In the genomic region with DNA sequence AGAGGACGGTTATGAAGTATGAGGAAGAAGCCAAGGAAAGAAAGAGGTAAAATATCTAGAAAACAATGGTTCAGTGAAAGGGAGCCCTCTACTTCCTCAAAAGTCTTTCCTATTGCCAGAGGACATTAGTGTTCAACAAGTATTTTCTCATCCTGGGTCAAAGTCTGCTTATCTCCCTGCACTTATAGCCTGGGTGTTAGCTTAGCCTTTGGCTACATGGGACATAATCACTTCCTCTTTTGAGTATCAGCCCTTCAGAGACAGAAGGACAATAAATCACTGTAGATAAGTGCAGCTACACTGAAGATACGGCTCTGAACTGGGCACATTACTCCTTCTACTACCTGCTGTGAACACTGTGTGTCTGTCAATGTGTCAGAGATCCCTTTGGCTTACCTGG, we compare ENCODE assay signal across 1 cellular context.
TF ChIP-seq lines count a peak whose summit lies in the region.

No MANE protein-coding gene starts in this region.

TF ChIP-seq in K562, 482 proteins besides CTCF, POLR2A, EP300 and RAD21 (continued from another document and continues in another):
- TF ChIP-seq, protein P1, sequence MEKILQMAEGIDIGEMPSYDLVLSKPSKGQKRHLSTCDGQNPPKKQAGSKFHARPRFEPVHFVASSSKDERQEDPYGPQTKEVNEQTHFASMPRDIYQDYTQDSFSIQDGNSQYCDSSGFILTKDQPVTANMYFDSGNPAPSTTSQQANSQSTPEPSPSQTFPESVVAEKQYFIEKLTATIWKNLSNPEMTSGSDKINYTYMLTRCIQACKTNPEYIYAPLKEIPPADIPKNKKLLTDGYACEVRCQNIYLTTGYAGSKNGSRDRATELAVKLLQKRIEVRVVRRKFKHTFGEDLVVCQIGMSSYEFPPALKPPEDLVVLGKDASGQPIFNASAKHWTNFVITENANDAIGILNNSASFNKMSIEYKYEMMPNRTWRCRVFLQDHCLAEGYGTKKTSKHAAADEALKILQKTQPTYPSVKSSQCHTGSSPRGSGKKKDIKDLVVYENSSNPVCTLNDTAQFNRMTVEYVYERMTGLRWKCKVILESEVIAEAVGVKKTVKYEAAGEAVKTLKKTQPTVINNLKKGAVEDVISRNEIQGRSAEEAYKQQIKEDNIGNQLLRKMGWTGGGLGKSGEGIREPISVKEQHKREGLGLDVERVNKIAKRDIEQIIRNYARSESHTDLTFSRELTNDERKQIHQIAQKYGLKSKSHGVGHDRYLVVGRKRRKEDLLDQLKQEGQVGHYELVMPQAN (IDR thresholded peaks at IDR 0.05; ENCODE audit: borderline replicate concordance): no peak
- TF ChIP-seq ZNF354B (CRISPR knock-in tag; IDR thresholded peaks at IDR 0.05): no peak
- TF ChIP-seq PBX2 (CRISPR knock-in tag; IDR thresholded peaks at IDR 0.05; ENCODE audit: low read depth): peak; percentile 59; the same call in 1 of the 2 replicates
- TF ChIP-seq PBX2 (tag; conservative IDR thresholded peaks at IDR 0.05; ENCODE audit: low read depth): peak; percentile 95
- TF ChIP-seq NFE2 (IDR thresholded peaks at IDR 0.05; ENCODE audit: low read depth): no peak
- peak; percentile 72; the same call in 1 of the 2 replicates for TF ChIP-seq KLF16 (IDR thresholded peaks at IDR 0.05)
- no peak for TF ChIP-seq L3MBTL2 (IDR thresholded peaks at IDR 0.05)
- peak; percentile 78; the same call in 1 of the 2 replicates for TF ChIP-seq NBN (IDR thresholded peaks at IDR 0.05; ENCODE audit: low read depth)
- TF ChIP-seq MYNN (IDR thresholded peaks at IDR 0.05): peak; percentile 30; the same call in 1 of the 2 replicates
- no peak for TF ChIP-seq MYNN (CRISPR knock-in tag; IDR thresholded peaks at IDR 0.05)
- no peak for TF ChIP-seq OTX1 (CRISPR knock-in tag; IDR thresholded peaks at IDR 0.05)
- TF ChIP-seq RNF2 (IDR thresholded peaks at IDR 0.05): peak; percentile 52
- TF ChIP-seq DACH1 (IDR thresholded peaks at IDR 0.05; ENCODE audit: partially characterized antibody): no peak
- TF ChIP-seq MTA1 (IDR thresholded peaks at IDR 0.05; ENCODE audit: borderline replicate concordance): peak; percentile 45; the same call in 1 of the 2 replicates
- no peak for TF ChIP-seq POLR2H (tag; IDR thresholded peaks at IDR 0.05; ENCODE audit: low read depth)
- TF ChIP-seq ZNF766 (CRISPR knock-in tag; conservative IDR thresholded peaks at IDR 0.05): 0 out of 2 replicates have a peak, but pooled peaks have one; percentile 63
- TF ChIP-seq, protein P2, sequence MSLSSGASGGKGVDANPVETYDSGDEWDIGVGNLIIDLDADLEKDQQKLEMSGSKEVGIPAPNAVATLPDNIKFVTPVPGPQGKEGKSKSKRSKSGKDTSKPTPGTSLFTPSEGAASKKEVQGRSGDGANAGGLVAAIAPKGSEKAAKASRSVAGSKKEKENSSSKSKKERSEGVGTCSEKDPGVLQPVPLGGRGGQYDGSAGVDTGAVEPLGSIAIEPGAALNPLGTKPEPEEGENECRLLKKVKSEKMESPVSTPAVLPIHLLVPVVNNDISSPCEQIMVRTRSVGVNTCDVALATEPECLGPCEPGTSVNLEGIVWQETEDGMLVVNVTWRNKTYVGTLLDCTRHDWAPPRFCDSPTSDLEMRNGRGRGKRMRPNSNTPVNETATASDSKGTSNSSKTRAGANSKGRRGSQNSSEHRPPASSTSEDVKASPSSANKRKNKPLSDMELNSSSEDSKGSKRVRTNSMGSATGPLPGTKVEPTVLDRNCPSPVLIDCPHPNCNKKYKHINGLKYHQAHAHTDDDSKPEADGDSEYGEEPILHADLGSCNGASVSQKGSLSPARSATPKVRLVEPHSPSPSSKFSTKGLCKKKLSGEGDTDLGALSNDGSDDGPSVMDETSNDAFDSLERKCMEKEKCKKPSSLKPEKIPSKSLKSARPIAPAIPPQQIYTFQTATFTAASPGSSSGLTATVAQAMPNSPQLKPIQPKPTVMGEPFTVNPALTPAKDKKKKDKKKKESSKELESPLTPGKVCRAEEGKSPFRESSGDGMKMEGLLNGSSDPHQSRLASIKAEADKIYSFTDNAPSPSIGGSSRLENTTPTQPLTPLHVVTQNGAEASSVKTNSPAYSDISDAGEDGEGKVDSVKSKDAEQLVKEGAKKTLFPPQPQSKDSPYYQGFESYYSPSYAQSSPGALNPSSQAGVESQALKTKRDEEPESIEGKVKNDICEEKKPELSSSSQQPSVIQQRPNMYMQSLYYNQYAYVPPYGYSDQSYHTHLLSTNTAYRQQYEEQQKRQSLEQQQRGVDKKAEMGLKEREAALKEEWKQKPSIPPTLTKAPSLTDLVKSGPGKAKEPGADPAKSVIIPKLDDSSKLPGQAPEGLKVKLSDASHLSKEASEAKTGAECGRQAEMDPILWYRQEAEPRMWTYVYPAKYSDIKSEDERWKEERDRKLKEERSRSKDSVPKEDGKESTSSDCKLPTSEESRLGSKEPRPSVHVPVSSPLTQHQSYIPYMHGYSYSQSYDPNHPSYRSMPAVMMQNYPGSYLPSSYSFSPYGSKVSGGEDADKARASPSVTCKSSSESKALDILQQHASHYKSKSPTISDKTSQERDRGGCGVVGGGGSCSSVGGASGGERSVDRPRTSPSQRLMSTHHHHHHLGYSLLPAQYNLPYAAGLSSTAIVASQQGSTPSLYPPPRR (CRISPR knock-in tag; IDR thresholded peaks at IDR 0.05; ENCODE audit: borderline replicate concordance): no peak
- no peak for TF ChIP-seq ZNF316 (IDR thresholded peaks at IDR 0.05)
- TF ChIP-seq, protein P3, sequence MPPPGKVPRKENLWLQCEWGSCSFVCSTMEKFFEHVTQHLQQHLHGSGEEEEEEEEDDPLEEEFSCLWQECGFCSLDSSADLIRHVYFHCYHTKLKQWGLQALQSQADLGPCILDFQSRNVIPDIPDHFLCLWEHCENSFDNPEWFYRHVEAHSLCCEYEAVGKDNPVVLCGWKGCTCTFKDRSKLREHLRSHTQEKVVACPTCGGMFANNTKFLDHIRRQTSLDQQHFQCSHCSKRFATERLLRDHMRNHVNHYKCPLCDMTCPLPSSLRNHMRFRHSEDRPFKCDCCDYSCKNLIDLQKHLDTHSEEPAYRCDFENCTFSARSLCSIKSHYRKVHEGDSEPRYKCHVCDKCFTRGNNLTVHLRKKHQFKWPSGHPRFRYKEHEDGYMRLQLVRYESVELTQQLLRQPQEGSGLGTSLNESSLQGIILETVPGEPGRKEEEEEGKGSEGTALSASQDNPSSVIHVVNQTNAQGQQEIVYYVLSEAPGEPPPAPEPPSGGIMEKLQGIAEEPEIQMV (tag; conservative IDR thresholded peaks at IDR 0.05; ENCODE audit: low read depth): no peak
- TF ChIP-seq PML (IDR thresholded peaks at IDR 0.05; ENCODE audit: low read length): peak; percentile 52; the same call in 1 of the 2 replicates
- TF ChIP-seq GABPA (tag; conservative IDR thresholded peaks at IDR 0.05; ENCODE audit: low read depth): peak; percentile 37; the same call in 1 of the 2 replicates
- TF ChIP-seq FIP1L1 (IDR thresholded peaks at IDR 0.05; ENCODE audit: low read depth, low read length, poor library complexity, severe bottlenecking): no peak
- TF ChIP-seq SFPQ (IDR thresholded peaks at IDR 0.05; ENCODE audit: low read depth, low read length): no peak
- TF ChIP-seq ZNF79 (CRISPR knock-in tag; IDR thresholded peaks at IDR 0.05; ENCODE audit: low read depth): no peak
- TF ChIP-seq NCOA4 (IDR thresholded peaks at IDR 0.05; ENCODE audit: partially characterized antibody): no peak
- TF ChIP-seq THAP12 (CRISPR knock-in tag; IDR thresholded peaks at IDR 0.05): no peak
- peak; percentile 46; the same call in 1 of the 2 replicates for TF ChIP-seq MTA3 (IDR thresholded peaks at IDR 0.05; ENCODE audit: borderline replicate concordance)
- TF ChIP-seq, protein P4, sequence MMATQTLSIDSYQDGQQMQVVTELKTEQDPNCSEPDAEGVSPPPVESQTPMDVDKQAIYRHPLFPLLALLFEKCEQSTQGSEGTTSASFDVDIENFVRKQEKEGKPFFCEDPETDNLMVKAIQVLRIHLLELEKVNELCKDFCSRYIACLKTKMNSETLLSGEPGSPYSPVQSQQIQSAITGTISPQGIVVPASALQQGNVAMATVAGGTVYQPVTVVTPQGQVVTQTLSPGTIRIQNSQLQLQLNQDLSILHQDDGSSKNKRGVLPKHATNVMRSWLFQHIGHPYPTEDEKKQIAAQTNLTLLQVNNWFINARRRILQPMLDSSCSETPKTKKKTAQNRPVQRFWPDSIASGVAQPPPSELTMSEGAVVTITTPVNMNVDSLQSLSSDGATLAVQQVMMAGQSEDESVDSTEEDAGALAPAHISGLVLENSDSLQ (IDR thresholded peaks at IDR 0.05): peak; percentile 91
- TF ChIP-seq CBFA2T2 (conservative IDR thresholded peaks at IDR 0.05): peak; percentile 69
- TF ChIP-seq ZNF239 (CRISPR knock-in tag; IDR thresholded peaks at IDR 0.05): no peak
- no peak for TF ChIP-seq ID3 (CRISPR knock-in tag; IDR thresholded peaks at IDR 0.05)
- no peak for TF ChIP-seq ID3 (tag; IDR thresholded peaks at IDR 0.05)
- TF ChIP-seq DEAF1 (CRISPR knock-in tag; IDR thresholded peaks at IDR 0.05): no peak
- TF ChIP-seq MEIS2 (IDR thresholded peaks at IDR 0.05; ENCODE audit: partially characterized antibody): peak; percentile 98
- TF ChIP-seq ZNF780A (CRISPR knock-in tag; IDR thresholded peaks at IDR 0.05): no peak
- TF ChIP-seq CBFA2T3 (IDR thresholded peaks at IDR 0.05): peak; percentile 88
- TF ChIP-seq SMARCE1 (IDR thresholded peaks at IDR 0.05): peak; percentile 94; the same call in 1 of the 2 replicates
- no peak for TF ChIP-seq MIER1 (IDR thresholded peaks at IDR 0.05; ENCODE audit: low read depth)
- 0 out of 2 replicates have a peak, but pooled peaks have one; percentile 10 for TF ChIP-seq EHMT2 (IDR thresholded peaks at IDR 0.05)
- no peak for TF ChIP-seq MECOM (CRISPR knock-in tag; IDR thresholded peaks at IDR 0.05)
